Comparison of ENCODE assay signal across 1 cellular context in genomic region chr13:80037505-80037888, GRCh38.
TF ChIP-seq lines count a peak whose summit lies in the region.

No MANE protein-coding gene starts in this region.

TF ChIP-seq in HepG2, 621 proteins besides CTCF, POLR2A, EP300 and RAD21 (continued from another document):
- no peak for TF ChIP-seq MLX (CRISPR knock-in tag; IDR thresholded peaks at IDR 0.05)
- TF ChIP-seq HBP1 (CRISPR knock-in tag; IDR thresholded peaks at IDR 0.05; ENCODE audit: low read depth): no peak
- no peak for TF ChIP-seq ZNF17 (CRISPR knock-in tag; IDR thresholded peaks at IDR 0.05)
- no peak for TF ChIP-seq TFDP1 (CRISPR knock-in tag; IDR thresholded peaks at IDR 0.05; ENCODE audit: borderline replicate concordance)
- TF ChIP-seq ZNF672 (CRISPR knock-in tag; IDR thresholded peaks at IDR 0.05): no peak
- TF ChIP-seq MXD4 (CRISPR knock-in tag; IDR thresholded peaks at IDR 0.05): no peak
- no peak for TF ChIP-seq ZBTB2 (CRISPR knock-in tag; IDR thresholded peaks at IDR 0.05; ENCODE audit: low read depth)
